ENCODE assay signal across 1 cellular context in the genomic region with DNA sequence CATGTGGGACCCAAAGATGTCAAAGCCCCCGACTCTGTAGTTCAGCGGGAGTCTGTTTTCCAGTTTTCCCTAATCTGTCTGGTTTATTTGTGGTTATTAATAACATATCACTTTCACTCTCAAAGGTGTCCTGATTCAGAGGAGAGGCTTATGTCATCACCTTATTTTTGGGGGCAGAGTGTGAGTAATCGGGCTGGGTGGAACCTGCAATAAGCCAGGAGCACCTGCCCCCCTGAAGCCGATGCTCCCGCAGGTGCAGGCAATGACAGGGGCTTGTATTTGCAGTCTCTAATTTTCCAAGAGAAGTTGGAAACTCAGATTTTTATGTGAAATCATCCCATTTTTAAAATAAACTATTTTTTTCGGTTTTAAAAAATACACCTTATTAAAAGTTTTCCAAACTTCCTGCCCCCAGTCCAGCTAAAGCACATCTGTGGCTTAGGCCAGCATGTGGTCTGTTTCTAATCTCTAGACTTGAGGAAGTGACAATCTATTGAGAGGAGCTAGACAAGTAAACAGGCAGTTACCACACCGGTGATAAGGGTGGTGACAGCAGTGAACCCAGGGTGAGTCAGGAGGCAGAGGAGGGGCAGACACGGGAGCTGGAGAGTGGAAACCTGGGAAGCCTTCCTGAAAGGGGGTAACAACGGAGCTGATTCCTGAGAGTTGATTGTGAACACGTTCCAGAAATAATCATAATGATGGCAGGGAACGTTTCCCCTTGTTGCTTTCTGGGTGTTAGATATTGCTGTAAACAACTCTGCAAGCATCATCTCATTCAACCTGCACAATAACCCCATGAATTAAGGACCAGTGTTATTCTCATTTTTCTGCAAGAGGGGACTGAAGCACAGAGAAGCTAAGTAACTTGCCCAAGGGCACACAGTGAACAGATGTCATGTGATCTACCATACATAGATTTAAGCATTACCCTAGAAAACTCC.
TF ChIP-seq lines count a peak whose summit lies in the region.

No MANE protein-coding gene starts in this region.

TF ChIP-seq in A549, 52 proteins besides CTCF, POLR2A, EP300 and RAD21 (continued from another document):
- TF ChIP-seq, protein P1, sequence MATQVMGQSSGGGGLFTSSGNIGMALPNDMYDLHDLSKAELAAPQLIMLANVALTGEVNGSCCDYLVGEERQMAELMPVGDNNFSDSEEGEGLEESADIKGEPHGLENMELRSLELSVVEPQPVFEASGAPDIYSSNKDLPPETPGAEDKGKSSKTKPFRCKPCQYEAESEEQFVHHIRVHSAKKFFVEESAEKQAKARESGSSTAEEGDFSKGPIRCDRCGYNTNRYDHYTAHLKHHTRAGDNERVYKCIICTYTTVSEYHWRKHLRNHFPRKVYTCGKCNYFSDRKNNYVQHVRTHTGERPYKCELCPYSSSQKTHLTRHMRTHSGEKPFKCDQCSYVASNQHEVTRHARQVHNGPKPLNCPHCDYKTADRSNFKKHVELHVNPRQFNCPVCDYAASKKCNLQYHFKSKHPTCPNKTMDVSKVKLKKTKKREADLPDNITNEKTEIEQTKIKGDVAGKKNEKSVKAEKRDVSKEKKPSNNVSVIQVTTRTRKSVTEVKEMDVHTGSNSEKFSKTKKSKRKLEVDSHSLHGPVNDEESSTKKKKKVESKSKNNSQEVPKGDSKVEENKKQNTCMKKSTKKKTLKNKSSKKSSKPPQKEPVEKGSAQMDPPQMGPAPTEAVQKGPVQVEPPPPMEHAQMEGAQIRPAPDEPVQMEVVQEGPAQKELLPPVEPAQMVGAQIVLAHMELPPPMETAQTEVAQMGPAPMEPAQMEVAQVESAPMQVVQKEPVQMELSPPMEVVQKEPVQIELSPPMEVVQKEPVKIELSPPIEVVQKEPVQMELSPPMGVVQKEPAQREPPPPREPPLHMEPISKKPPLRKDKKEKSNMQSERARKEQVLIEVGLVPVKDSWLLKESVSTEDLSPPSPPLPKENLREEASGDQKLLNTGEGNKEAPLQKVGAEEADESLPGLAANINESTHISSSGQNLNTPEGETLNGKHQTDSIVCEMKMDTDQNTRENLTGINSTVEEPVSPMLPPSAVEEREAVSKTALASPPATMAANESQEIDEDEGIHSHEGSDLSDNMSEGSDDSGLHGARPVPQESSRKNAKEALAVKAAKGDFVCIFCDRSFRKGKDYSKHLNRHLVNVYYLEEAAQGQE (IDR thresholded peaks at IDR 0.05), result no peak
- TF ChIP-seq HOXB13 (CRISPR knock-in tag; IDR thresholded peaks at IDR 0.05; ENCODE audit: low read depth) (no peak), ZSCAN20 (CRISPR knock-in tag; IDR thresholded peaks at IDR 0.05) (peak; percentile 19; the same call in 1 of the 2 replicates), NFE2L2 (conservative IDR thresholded peaks at IDR 0.05; ENCODE audit: low read length) (peak; percentile 7; the same call in 1 of the 2 replicates), NR3C1 (IDR thresholded peaks at IDR 0.05) (no peak), GATA3 (IDR thresholded peaks at IDR 0.05; ENCODE audit: borderline replicate concordance) (peak; percentile 91), POLR2AphosphoS2 (conservative IDR thresholded peaks at IDR 0.05; ENCODE audit: low read length) (no peak), RNF2 (IDR thresholded peaks at IDR 0.05; ENCODE audit: borderline replicate concordance, low read depth) (no peak), MYC (IDR thresholded peaks at IDR 0.05; ENCODE audit: borderline replicate concordance, low read length) (peak; percentile 90), CHD2 (IDR thresholded peaks at IDR 0.05; ENCODE audit: low read length, partially characterized antibody) (no peak), ZFP36 (IDR thresholded peaks at IDR 0.05; ENCODE audit: borderline replicate concordance, partially characterized antibody) (peak; percentile 90), RCOR1 (IDR thresholded peaks at IDR 0.05; ENCODE audit: low read depth, low read length) (no peak), FOXS1 (CRISPR knock-in tag; IDR thresholded peaks at IDR 0.05) (peak; percentile 47; the same call in 1 of the 2 replicates), HOXA7 (CRISPR knock-in tag; IDR thresholded peaks at IDR 0.05) (peak; percentile 89), EHF (CRISPR knock-in tag; IDR thresholded peaks at IDR 0.05) (peak; percentile 69; the same call in 1 of the 2 replicates), ZNF302 (CRISPR knock-in tag; IDR thresholded peaks at IDR 0.05) (no peak), EHMT2 (IDR thresholded peaks at IDR 0.05; ENCODE audit: low read depth) (no peak), CEBPB (IDR thresholded peaks at IDR 0.05) (peak; percentile 27 to 81; a peak in 3 of 4 replicates), TFCP2L1 (CRISPR knock-in tag; IDR thresholded peaks at IDR 0.05) (no peak), JUNB (IDR thresholded peaks at IDR 0.05) (peak; percentile 79), NPAS2 (CRISPR knock-in tag; IDR thresholded peaks at IDR 0.05; ENCODE audit: borderline replicate concordance) (no peak), TP53 (CRISPR knock-in tag; IDR thresholded peaks at IDR 0.05) (no peak), FOSL2 (IDR thresholded peaks at IDR 0.05) (peak; percentile 57; the same call in 1 of the 2 replicates), FOSL2 (CRISPR knock-in tag; IDR thresholded peaks at IDR 0.05) (peak; percentile 93), SREBF2 (IDR thresholded peaks at IDR 0.05) (no peak)
- TF ChIP-seq, protein P2, sequence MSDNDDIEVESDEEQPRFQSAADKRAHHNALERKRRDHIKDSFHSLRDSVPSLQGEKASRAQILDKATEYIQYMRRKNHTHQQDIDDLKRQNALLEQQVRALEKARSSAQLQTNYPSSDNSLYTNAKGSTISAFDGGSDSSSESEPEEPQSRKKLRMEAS (IDR thresholded peaks at IDR 0.05), result peak; percentile 85
- TF ChIP-seq, protein P3, sequence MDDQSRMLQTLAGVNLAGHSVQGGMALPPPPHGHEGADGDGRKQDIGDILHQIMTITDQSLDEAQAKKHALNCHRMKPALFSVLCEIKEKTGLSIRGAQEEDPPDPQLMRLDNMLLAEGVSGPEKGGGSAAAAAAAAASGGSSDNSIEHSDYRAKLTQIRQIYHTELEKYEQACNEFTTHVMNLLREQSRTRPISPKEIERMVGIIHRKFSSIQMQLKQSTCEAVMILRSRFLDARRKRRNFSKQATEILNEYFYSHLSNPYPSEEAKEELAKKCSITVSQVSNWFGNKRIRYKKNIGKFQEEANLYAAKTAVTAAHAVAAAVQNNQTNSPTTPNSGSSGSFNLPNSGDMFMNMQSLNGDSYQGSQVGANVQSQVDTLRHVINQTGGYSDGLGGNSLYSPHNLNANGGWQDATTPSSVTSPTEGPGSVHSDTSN (IDR thresholded peaks at IDR 0.05), result 0 out of 2 replicates have a peak, but pooled peaks have one; percentile 59
- TF ChIP-seq, protein P4, sequence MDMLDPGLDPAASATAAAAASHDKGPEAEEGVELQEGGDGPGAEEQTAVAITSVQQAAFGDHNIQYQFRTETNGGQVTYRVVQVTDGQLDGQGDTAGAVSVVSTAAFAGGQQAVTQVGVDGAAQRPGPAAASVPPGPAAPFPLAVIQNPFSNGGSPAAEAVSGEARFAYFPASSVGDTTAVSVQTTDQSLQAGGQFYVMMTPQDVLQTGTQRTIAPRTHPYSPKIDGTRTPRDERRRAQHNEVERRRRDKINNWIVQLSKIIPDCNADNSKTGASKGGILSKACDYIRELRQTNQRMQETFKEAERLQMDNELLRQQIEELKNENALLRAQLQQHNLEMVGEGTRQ (IDR thresholded peaks at IDR 0.05), result 0 out of 2 replicates have a peak, but pooled peaks have one; percentile 29
- TF ChIP-seq, protein P5, sequence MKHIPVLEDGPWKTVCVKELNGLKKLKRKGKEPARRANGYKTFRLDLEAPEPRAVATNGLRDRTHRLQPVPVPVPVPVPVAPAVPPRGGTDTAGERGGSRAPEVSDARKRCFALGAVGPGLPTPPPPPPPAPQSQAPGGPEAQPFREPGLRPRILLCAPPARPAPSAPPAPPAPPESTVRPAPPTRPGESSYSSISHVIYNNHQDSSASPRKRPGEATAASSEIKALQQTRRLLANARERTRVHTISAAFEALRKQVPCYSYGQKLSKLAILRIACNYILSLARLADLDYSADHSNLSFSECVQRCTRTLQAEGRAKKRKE (CRISPR knock-in tag; IDR thresholded peaks at IDR 0.05; ENCODE audit: low read depth), result peak; percentile 47; the same call in 1 of the 2 replicates
- TF ChIP-seq, protein P6, sequence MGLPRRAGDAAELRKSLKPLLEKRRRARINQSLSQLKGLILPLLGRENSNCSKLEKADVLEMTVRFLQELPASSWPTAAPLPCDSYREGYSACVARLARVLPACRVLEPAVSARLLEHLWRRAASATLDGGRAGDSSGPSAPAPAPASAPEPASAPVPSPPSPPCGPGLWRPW (IDR thresholded peaks at IDR 0.05), result no peak
